6 cellular contexts compared by ENCODE assay signal in genomic region chrX:79708581-79708980, GRCh38.
"Had no signal": no experiment of that assay in that cellular context is flagged by ENCODE, and none has a peak within 500 bp of the region (broad histone marks: within the 10 kb centered on the region; RNA-seq: fewer than 3 reads in every experiment).

No MANE protein-coding gene starts in this region.

- FAIRE-seq: G401.6, GM12878, GM12891, GM12892 had no signal

- ATAC-seq: GM12878 had no signal

- DNase-seq: GDM1, GF-D8 had no signal

- H3K4me3 ChIP-seq: GM12878 had no signal
